ENCODE assay signal across 8 cellular contexts in the genomic region with DNA sequence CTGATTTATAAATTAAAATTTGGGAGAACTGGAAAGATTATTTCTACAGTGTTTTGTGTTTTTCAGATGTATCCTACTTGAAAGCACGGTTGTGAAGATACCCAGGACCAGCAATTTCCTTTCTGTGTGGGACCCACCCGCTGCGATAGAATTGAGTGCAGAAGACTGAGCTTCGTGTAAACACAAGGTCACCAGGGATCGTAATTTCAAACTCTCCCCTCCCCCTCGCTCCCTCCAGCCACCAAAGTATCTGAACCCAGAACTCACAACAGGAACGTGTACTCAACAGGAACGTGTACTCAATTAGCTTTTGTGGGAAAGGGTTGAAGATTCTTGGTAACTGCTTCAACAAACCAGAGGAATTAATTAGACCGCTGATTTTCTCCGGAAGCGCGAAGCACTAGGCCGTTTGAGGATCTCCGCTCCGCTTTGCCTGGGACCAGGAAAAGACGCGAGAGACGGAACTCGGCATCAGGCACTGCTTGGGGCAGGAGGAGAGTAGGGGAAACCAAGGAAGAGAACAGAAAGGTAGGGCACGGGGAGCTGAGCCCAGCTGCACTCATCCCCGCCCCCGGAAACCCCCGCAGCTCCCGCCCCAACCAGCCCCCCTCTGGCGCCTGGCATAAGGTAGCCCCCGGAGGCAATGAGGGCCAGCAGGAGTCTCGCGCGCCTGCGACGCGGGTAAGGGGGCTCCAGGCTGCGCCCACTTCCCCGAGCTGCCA. TPM values are rescaled to one million over a fixed set of nuclear protein-coding genes. Genes with fewer than 3 reads are reported as not detected.
DNase-seq lines count a peak whose midpoint lies in the region; ATAC-seq and TF ChIP-seq lines count a peak whose summit lies in the region.

No MANE protein-coding gene starts in this region.

- peaks cover 40 to 47% of the 10 kb centered on the region in 2 donors for H3K4me1 Mint-ChIP-seq in natural killer cell

- H3K9me3 Mint-ChIP-seq in natural killer cell = no peaks in the 10 kb centered on the region

- no peak for TF ChIP-seq CTCF in BJ (IDR thresholded peaks at IDR 0.05; ENCODE audit: insufficient read depth, low read depth, low read length)
- no peak for TF ChIP-seq CTCF in fibroblast of mammary gland (conservative IDR thresholded peaks at IDR 0.05; ENCODE audit: control insufficient read depth, insufficient read depth, low read depth, low read length)
- TF ChIP-seq CTCF in natural killer cell (IDR thresholded peaks at IDR 0.05) = no peak

- CTCF ChIA-PET in BJ (lab: Yijun Ruan, JAX) = interaction anchor here (0.8 to 1.3 kb wide), 5 partner anchors 17 to 260 kb away, joined by 3 to 5 read pairs (median 3); partner anchors contain the start of gene CHI3L2

- H3K27me3 ChIP-seq in BJ (ENCODE audit: control insufficient read depth, insufficient read depth, low read length) = no peaks in the 10 kb centered on the region

- no peaks in the 10 kb centered on the region for H3K36me3 Mint-ChIP-seq in natural killer cell

- peak; percentile 3 for DNase-seq in BJ (ENCODE audit: low read depth)
- peak; percentile 53 for DNase-seq in NCI-H510A (lab: John Stamatoyannopoulos, UW)
- DNase-seq in activated CD8-positive, alpha-beta memory T cell treated with anti-CD3 and anti-CD28 coated beads, Interleukin-2, amount 50 U/mL, for 48 hours = peak; percentile 77
- peak; percentile 62 for DNase-seq in fibroblast of mammary gland (ENCODE audit: low read depth)
- no peak for DNase-seq in natural killer cell
- peak; percentile 67 for DNase-seq in superior temporal gyrus (ENCODE audit: extremely low spot score)

- ATAC-seq in GM19023 (IDR thresholded peaks at IDR 0.05; ENCODE audit: unreplicated experiment) (peak; percentile 48), HG03342 (IDR thresholded peaks at IDR 0.05; ENCODE audit: unreplicated experiment) (peak; percentile 53), natural killer cell (peak; percentile 64 to 72 (median 66))

- H3K27ac Mint-ChIP-seq in natural killer cell = peak overlapping the region; percentile 91 to 98

- H3K27me3 Mint-ChIP-seq in natural killer cell (ENCODE audit: low read depth in 2 of 2) = no peaks in the 10 kb centered on the region

- peak overlapping the region; percentile 99 for H3K4me3 Mint-ChIP-seq in natural killer cell

- peak overlapping the region; percentile 89 for H3K4me3 ChIP-seq in BJ (ENCODE audit: low read depth, low read length)
- peak overlapping the region; percentile 75 for H3K4me3 ChIP-seq in fibroblast of mammary gland (ENCODE audit: control insufficient read depth, low read depth, low read length)

- intact Hi-C loops in natural killer cell (cut with micrococcal nuclease) = no loop called here

- no peaks in the 10 kb centered on the region; the same call in 1 of the 2 replicates for H3K36me3 ChIP-seq in BJ (ENCODE audit: control insufficient read depth, insufficient read depth, low read length)

- POLR2A ChIA-PET in BJ (lab: Charles Lee) = interaction anchor here (0.5 kb wide), 1 partner anchor 1766 kb away, joined by 3 read pairs; no protein-coding TSS in a partner anchor

RNA-seq across cellular contexts. Expression of gene DRAM2, which starts 0.5 kb away (rescaled TPM):
- polyA plus RNA-seq in BJ (2011; rRNA removed) = 58.8 and 110 TPM in 2 replicates
- polyA minus RNA-seq in BJ (2011; rRNA and poly(A)+ RNA removed) = 18.4 and 29.3 TPM in 2 replicates
- total RNA-seq in natural killer cell = 10 to 100 TPM; 35.8 to 40.8 (median 36.4) TPM

RNA-seq across cellular contexts. Expression of gene CEPT1, which starts 0.6 kb away (rescaled TPM):
- 15.5 and 30.9 TPM in 2 replicates for polyA plus RNA-seq in BJ (2011; rRNA removed)
- 19.8 and 22.0 TPM in 2 replicates for polyA minus RNA-seq in BJ (2011; rRNA and poly(A)+ RNA removed)
- 10 to 100 TPM; 35.4 to 49.5 (median 40.9) TPM for total RNA-seq in natural killer cell
